Comparison of ENCODE assay signal across 1 cellular context in genomic region chr7:152914014-152914844, GRCh38.
A peak's percentile ranks its signal among the peaks of the same experiment; 100 is the strongest.
TF ChIP-seq lines count a peak whose summit lies in the region.

No MANE protein-coding gene starts in this region.

TF ChIP-seq in HEK293, 187 proteins besides CTCF, POLR2A, EP300 and RAD21 (continued from another document):
- TF ChIP-seq PBX3 (CRISPR knock-in tag; IDR thresholded peaks at IDR 0.05) (no peak), ZNF114 (tag by site-specific recombination; IDR thresholded peaks at IDR 0.05) (peak; percentile 88; the same call in 1 of the 2 replicates), ZNF623 (tag by site-specific recombination; IDR thresholded peaks at IDR 0.05) (no peak), ZNF335 (tag by site-specific recombination; conservative IDR thresholded peaks at IDR 0.05) (no peak), ZNF645 (tag by site-specific recombination; IDR thresholded peaks at IDR 0.05) (0 out of 2 replicates have a peak, but pooled peaks have one; percentile 27), ZFP3 (tag by site-specific recombination; IDR thresholded peaks at IDR 0.05; ENCODE audit: low read depth) (no peak), GLI4 (tag by site-specific recombination; IDR thresholded peaks at IDR 0.05) (0 out of 2 replicates have a peak, but pooled peaks have one; percentile 44)
